In the genomic region with DNA sequence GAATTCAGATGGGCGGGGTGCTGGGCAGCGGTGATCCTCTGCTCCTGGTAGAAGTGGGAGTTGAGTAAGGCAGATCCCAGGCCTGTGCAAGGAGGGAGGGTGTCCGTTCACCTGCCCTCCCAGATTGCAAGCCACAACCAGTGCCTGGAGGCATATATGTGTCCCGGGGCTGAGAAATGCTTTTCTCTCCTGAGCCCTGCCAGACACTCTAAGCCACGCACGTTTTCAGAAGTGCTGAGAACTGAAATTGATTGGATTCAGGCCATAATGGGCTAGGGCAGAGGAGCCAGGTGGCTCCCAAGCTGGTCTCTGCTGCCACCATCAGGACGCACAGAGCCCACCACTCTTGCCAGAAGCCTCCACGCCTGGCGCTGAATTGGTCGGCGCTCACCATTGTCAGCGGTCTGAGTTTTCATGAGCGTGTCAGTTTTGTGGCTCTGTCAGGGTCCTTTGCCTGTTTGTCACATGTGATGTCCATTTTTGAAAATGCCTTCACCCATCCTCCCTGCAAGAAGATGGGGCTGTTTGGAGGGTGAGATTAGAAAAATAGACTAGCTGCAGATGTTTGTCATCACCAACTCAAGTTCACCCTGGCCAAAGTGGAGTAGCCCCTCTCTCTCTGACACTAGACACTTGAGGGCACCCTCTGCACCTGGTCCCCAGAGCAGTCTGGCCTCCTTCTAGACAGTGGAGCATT, we compare ENCODE assay signal across 8 cellular contexts. TPM values are rescaled to one million over a fixed set of nuclear protein-coding genes. Genes with fewer than 3 reads are reported as not detected.
DNase-seq lines count a peak whose midpoint lies in the region; ATAC-seq, FAIRE-seq and TF ChIP-seq lines count a peak whose summit lies in the region.

No MANE protein-coding gene starts in this region.

- TF ChIP-seq POLR2A in HepG2 (IDR thresholded peaks at IDR 0.05; ENCODE audit: insufficient read depth in 1 of 2, low read depth in 2 of 2, low read length in 2 of 2) = no peak

- CTCF ChIA-PET in Panc1 (lab: Charles Lee) (no interaction called here), HepG2 (lab: Yijun Ruan, JAX; ENCODE audit: low intra/inter-chr PET ratio, low total read pairs) (interaction anchor here (1.8 to 1.9 kb wide), 2 partner anchors 343 to 653 kb away, joined by 12 to 17 read pairs; no protein-coding TSS in a partner anchor)

- TF ChIP-seq EP300 in HepG2 (IDR thresholded peaks at IDR 0.05; ENCODE audit: low read depth in 2 of 2, low read length in 2 of 2) (no peak), HepG2 (CRISPR knock-in tag; IDR thresholded peaks at IDR 0.05; ENCODE audit: borderline replicate concordance) (no peak)

- ATAC-seq in GM21528 (IDR thresholded peaks at IDR 0.05; ENCODE audit: low FRiP score, unreplicated experiment) (peak; percentile 62), Panc1 (peak; percentile 76), HepG2 (peak; percentile 96)

- H3K9me3 ChIP-seq in Panc1 (ENCODE audit: control insufficient read depth, insufficient read depth, low read depth, low read length) (no peaks in the 10 kb centered on the region), colonic mucosa (no peaks in the 10 kb centered on the region), HepG2 (ENCODE audit: low read length) (no peaks in the 10 kb centered on the region)

- H3K36me3 ChIP-seq in Panc1 (ENCODE audit: control insufficient read depth, insufficient read depth, low read length) (no peaks in the 10 kb centered on the region), colonic mucosa (no peaks in the 10 kb centered on the region), HepG2 (replicated peaks in 1 of 2; ENCODE audit: control insufficient read depth in 1 of 2, insufficient read depth in 2 of 2, low read length in 2 of 2) (no peaks in the 10 kb centered on the region)

- 15% methylated on average over 7 of the region's 13 CpGs for WGBS in HepG2 (ENCODE audit: low lambda C conversion rate)

- H3K9ac ChIP-seq in colonic mucosa (ENCODE audit: low read depth in 2 of 2, low read length in 2 of 2) = no peak overlapping the region
- H3K9ac ChIP-seq in HepG2 (ENCODE audit: insufficient read depth, low read depth, low read length) = no peak overlapping the region

- no peaks in the 10 kb centered on the region for H3K79me2 ChIP-seq in HepG2 (ENCODE audit: insufficient read depth, low read length)

- DNase-seq in EH (ENCODE audit: low read depth) (peak; percentile 56), LNCaP clone FGC (ENCODE audit: low read depth) (peak; percentile 35), Panc1 (ENCODE audit: low read depth, low spot score) (peak; percentile 25), colonic mucosa (peak; percentile 30), HepG2 (ENCODE audit: low spot score) (peak; percentile 46), superior temporal gyrus (ENCODE audit: extremely low spot score) (peak; percentile 88), DMS114 treated with DMSO at 0.1 percent for 48 hours (lab: John Stamatoyannopoulos, UW; ENCODE audit: unreplicated experiment) (no peak)

- no peak overlapping the region for H3K4me3 ChIP-seq in LNCaP clone FGC (ENCODE audit: low read depth, low read length)
- H3K4me3 ChIP-seq in Panc1 (ENCODE audit: low read depth in 2 of 2, low read length in 2 of 2) = no peak overlapping the region
- no peak overlapping the region for H3K4me3 ChIP-seq in colonic mucosa
- H3K4me3 ChIP-seq in HepG2 (replicated peaks in 1 of 3; ENCODE audit: insufficient read depth in 1 of 3, low read depth in 2 of 3, low read length in 3 of 3) = no peak overlapping the region

- H3K27ac ChIP-seq in Panc1 (ENCODE audit: low read length) = peak overlapping the region; percentile 58; the same call in 1 of the 2 replicates
- no peak overlapping the region for H3K27ac ChIP-seq in colonic mucosa
- no peak overlapping the region for H3K27ac ChIP-seq in HepG2 (ENCODE audit: extremely low read length, insufficient read depth, low read length)

- FAIRE-seq in HepG2 (lab: Jason Lieb, UNC) = peak; percentile 89

- H3K4me1 ChIP-seq in Panc1 (ENCODE audit: control insufficient read depth, insufficient read depth, low read length) (0 out of 2 replicates have a peak, but pooled peaks cover 7% of the 10 kb centered on the region), colonic mucosa (no peaks in the 10 kb centered on the region), HepG2 (ENCODE audit: insufficient read depth, low read length) (peaks cover 13% of the 10 kb centered on the region)

- TF ChIP-seq CTCF in LNCaP clone FGC (IDR thresholded peaks at IDR 0.05; ENCODE audit: control insufficient read depth, extremely low read depth, insufficient read depth) (peak; percentile 92), Panc1 (IDR thresholded peaks at IDR 0.05) (peak; percentile 84), colonic mucosa (IDR thresholded peaks at IDR 0.05) (peak; percentile 39), HepG2 (CRISPR knock-in tag; IDR thresholded peaks at IDR 0.05) (peak; percentile 96)

- intact Hi-C loops in Panc1 (cut with micrococcal nuclease; ENCODE audit: unreplicated experiment) = loop anchor here (2.0 kb wide), 2 partner anchors 344 to 658 kb away; no protein-coding TSS in a partner anchor
- intact Hi-C loops in colonic mucosa (cut with DNase I) = loop anchor here (10.0 kb wide), 1 partner anchor 650 kb away; no protein-coding TSS in a partner anchor
- intact Hi-C loops in HepG2 (cut with micrococcal nuclease; ENCODE audit: unreplicated experiment) = loop anchor here (1.0 to 5.0 kb wide), 4 partner anchors 217 to 653 kb away; no protein-coding TSS in a partner anchor

- BruUV-seq in Panc1 (replicated peaks; lab: Mats Ljungman, UMichigan) (no TSS peak), HepG2 (replicated peaks; lab: Mats Ljungman, UMichigan) (no TSS peak)

- no peak overlapping the region for H3K4me2 ChIP-seq in HepG2 (ENCODE audit: low read depth, low read length)

- no peaks in the 10 kb centered on the region for H4K20me1 ChIP-seq in HepG2 (ENCODE audit: insufficient read depth, low read length)

- peak; percentile 88 for TF ChIP-seq RAD21 in HepG2 (CRISPR knock-in tag; IDR thresholded peaks at IDR 0.05)

- no peaks in the 10 kb centered on the region for H3K27me3 ChIP-seq in Panc1 (ENCODE audit: control insufficient read depth, insufficient read depth, low read length)
- no peaks in the 10 kb centered on the region for H3K27me3 ChIP-seq in colonic mucosa
- peaks cover 0 to 11% of the 10 kb centered on the region in 2 experiments; a peak in 2 of 5 replicates for H3K27me3 ChIP-seq in HepG2 (ENCODE audit: control insufficient read depth in 1 of 2, insufficient read depth in 2 of 2, low read length in 2 of 2)

- in situ Hi-C loops in Panc1 (cut with HindIII; ENCODE audit: low pct_unique_long_range_greater_than_20kb, low sequenced_read_pairs) (no loop called here), HepG2 (cut with HindIII; ENCODE audit: extremely low pct_ligation_motif_present, low pct_unique_long_range_greater_than_20kb) (loop anchor here (5.0 to 25.0 kb wide), 3 partner anchors 342 to 847 kb away; no protein-coding TSS in a partner anchor)

- POLR2A ChIA-PET in Panc1 (lab: Charles Lee) (no interaction called here), HepG2 (lab: Yijun Ruan, JAX) (no interaction called here)

- no peak overlapping the region for H2AFZ ChIP-seq in HepG2 (ENCODE audit: low read length)

TF ChIP-seq in HepG2, 621 proteins besides CTCF, POLR2A, EP300 and RAD21 (continues in another document):
- TF ChIP-seq ZBTB20 (CRISPR knock-in tag; IDR thresholded peaks at IDR 0.05; ENCODE audit: borderline replicate concordance, low read depth) (no peak), ZNF619 (CRISPR knock-in tag; IDR thresholded peaks at IDR 0.05) (0 out of 2 replicates have a peak, but pooled peaks have one; percentile 54), KDM2A (CRISPR knock-in tag; IDR thresholded peaks at IDR 0.05; ENCODE audit: borderline replicate concordance, low read depth) (peak; percentile 46; the same call in 1 of the 2 replicates), SMC3 (IDR thresholded peaks at IDR 0.05; ENCODE audit: low read length) (peak; percentile 61), JUND (CRISPR knock-in tag; IDR thresholded peaks at IDR 0.05) (no peak)

RNA-seq across cellular contexts. Expression of gene BFSP2, which starts 15.4 kb away (rescaled TPM):
- total RNA-seq in Panc1 (2021; ENCODE audit: unreplicated experiment) (0.67 TPM), colonic mucosa (under 1 TPM in 1 of 2 donors, not detected in 1; 0.64 TPM), HepG2 (2016; rRNA removed; fragmentation: Illumina TruSeq; extraction: Trizol) (not detected in 2 replicates)
- 0.46 TPM for polyA plus RNA-seq in Panc1 (2012; ENCODE audit: insufficient read length)
- total RNA-seq in HepG2 (2016; cell fraction: cytosol; rRNA removed; fragmentation: Illumina TruSeq; extraction: Trizol; ENCODE audit: low read depth) = not detected in 2 replicates
- total RNA-seq in HepG2 (2016; cell fraction: insoluble cytoplasmic fraction; rRNA removed; fragmentation: Illumina TruSeq; extraction: Trizol) = not detected in 2 replicates
- total RNA-seq in HepG2 (2016; cell fraction: membrane; rRNA removed; fragmentation: Illumina TruSeq; extraction: Trizol) = not detected in 2 replicates
- total RNA-seq in HepG2 (2016; cell fraction: nucleus; rRNA removed; fragmentation: Illumina TruSeq; extraction: Trizol) = not detected in 2 replicates
- polyA plus RNA-seq in HepG2 (2011; rRNA removed) = not detected in 2 replicates
- polyA plus RNA-seq in HepG2 (2011; cell fraction: cytosol; rRNA removed) = not detected in 2 replicates
- not detected in 2 replicates for polyA plus RNA-seq in HepG2 (2011; cell fraction: nucleus; rRNA removed)
- not detected in 2 replicates for polyA plus RNA-seq in HepG2 (2012)
- not detected in 2 replicates for polyA plus RNA-seq in HepG2 (2016; cell fraction: cytosol; fragmentation: Illumina TruSeq; extraction: Trizol; ENCODE audit: low read depth)
- polyA plus RNA-seq in HepG2 (2016; cell fraction: insoluble cytoplasmic fraction; fragmentation: Illumina TruSeq; extraction: Trizol; ENCODE audit: low read depth) = not detected in 2 replicates
- not detected in 2 replicates for polyA plus RNA-seq in HepG2 (2016; cell fraction: membrane; fragmentation: Illumina TruSeq; extraction: Trizol; ENCODE audit: low read depth)
- polyA plus RNA-seq in HepG2 (2016; cell fraction: nucleus; fragmentation: Illumina TruSeq; extraction: Trizol; ENCODE audit: insufficient read depth, low read depth) = not detected in 2 replicates
- polyA minus RNA-seq in HepG2 (2011; rRNA and poly(A)+ RNA removed; ENCODE audit: low replicate concordance) = not detected in 2 replicates
- polyA minus RNA-seq in HepG2 (2011; cell fraction: cytosol; rRNA and poly(A)+ RNA removed) = not detected in 2 replicates
- not detected in 2 replicates for polyA minus RNA-seq in HepG2 (2011; cell fraction: nucleus; rRNA and poly(A)+ RNA removed)

Comparison
In these comparisons a context has a peak if more than half of its experiments do, and no peak if none do; other contexts are left out.
1. CTCF ChIP-seq: peak in every context shown above with its lines; median percentile 96 in HepG2; 92 in LNCaP clone FGC; 84 in Panc1; 39 in colonic mucosa.